In genomic region chr2:45778720-45779171, GRCh38 we compare ENCODE assay signal across 9 cellular contexts.
A peak's percentile ranks its signal among the peaks of the same experiment; 100 is the strongest.
DNase-seq lines count a peak whose midpoint lies in the region; ATAC-seq and TF ChIP-seq lines count a peak whose summit lies in the region.
"Had no signal": no experiment of that assay in that cellular context is flagged by ENCODE, and none has a peak within 500 bp of the region (broad histone marks: within the 10 kb centered on the region; RNA-seq: fewer than 3 reads in every experiment).

No MANE protein-coding gene starts in this region.

- no peaks in the 10 kb centered on the region for H3K9me3 Mint-ChIP-seq in Calu3 (ENCODE audit: low read depth, unreplicated experiment)
- no peaks in the 10 kb centered on the region for H3K9me3 Mint-ChIP-seq in glutamatergic neuron (ENCODE audit: unreplicated experiment)

- H3K4me3 ChIP-seq in SJSA1 (no peak overlapping the region), retinal pigment epithelial cell (ENCODE audit: low read length) (no peak overlapping the region)

- peak; percentile 61 for TF ChIP-seq CTCF in Calu3 (IDR thresholded peaks at IDR 0.05; ENCODE audit: unreplicated experiment)
- TF ChIP-seq CTCF in glutamatergic neuron (IDR thresholded peaks at IDR 0.05; ENCODE audit: partially characterized antibody, unreplicated experiment): peak; percentile 79
- peak; percentile 70 for TF ChIP-seq CTCF in retinal pigment epithelial cell (conservative IDR thresholded peaks at IDR 0.05; ENCODE audit: low read depth, low read length)

- BruUV-seq in Calu3 (replicated peaks; lab: Mats Ljungman, UMichigan): no TSS peak

- ATAC-seq in HG03175 (IDR thresholded peaks at IDR 0.05; ENCODE audit: unreplicated experiment): peak; percentile 56

- H3K27ac Mint-ChIP-seq in Calu3 (ENCODE audit: unreplicated experiment) (no peak overlapping the region), glutamatergic neuron (ENCODE audit: unreplicated experiment) (no peak overlapping the region)
- H3K27ac Mint-ChIP-seq: activated naive CD8-positive, alpha-beta T cell had no signal

- peak; percentile 84 for DNase-seq in Calu3
- DNase-seq in SJSA1 (ENCODE audit: low read depth in 1 of 2, low spot score in 2 of 2): peak; percentile 48 to 72
- DNase-seq in activated effector memory CD4-positive, alpha-beta T cell treated with Interleukin-2 at 50 U/mL for 16 hours: peak; percentile 28
- DNase-seq in glutamatergic neuron: peak; percentile 56
- no peak for DNase-seq in retinal pigment epithelial cell (ENCODE audit: low read depth)
- DNase-seq in NCI-H1436 treated with DMSO at 0.1 percent for 48 hours (lab: John Stamatoyannopoulos, UW): no peak
- DNase-seq in islet precursor cell: no peak

- no peaks in the 10 kb centered on the region for H3K27me3 ChIP-seq in SJSA1 (replicated peaks)

- peaks cover 17% of the 10 kb centered on the region for H3K4me1 ChIP-seq in SJSA1 (replicated peaks)

- H3K4me1 Mint-ChIP-seq in Calu3 (ENCODE audit: low read depth, unreplicated experiment) (peaks cover 14% of the 10 kb centered on the region), glutamatergic neuron (ENCODE audit: low read depth, unreplicated experiment) (peaks cover 24% of the 10 kb centered on the region)

- intact Hi-C loops in Calu3 (cut with micrococcal nuclease; ENCODE audit: unreplicated experiment): loop anchor here (1.0 kb wide), 2 partner anchors 129 to 158 kb away; no protein-coding TSS in a partner anchor

- H3K4me3 Mint-ChIP-seq in Calu3 (ENCODE audit: low read depth, unreplicated experiment) (peak overlapping the region; percentile 41), glutamatergic neuron (ENCODE audit: unreplicated experiment) (no peak overlapping the region)
- H3K4me3 Mint-ChIP-seq: activated naive CD8-positive, alpha-beta T cell had no signal

- no peaks in the 10 kb centered on the region for H3K27me3 Mint-ChIP-seq in Calu3 (ENCODE audit: unreplicated experiment)
- peaks cover 9% of the 10 kb centered on the region for H3K27me3 Mint-ChIP-seq in glutamatergic neuron (ENCODE audit: unreplicated experiment)
- H3K27me3 Mint-ChIP-seq: activated naive CD8-positive, alpha-beta T cell had no signal

- H3K36me3 Mint-ChIP-seq in Calu3 (ENCODE audit: insufficient read depth, unreplicated experiment) (peaks cover 5% of the 10 kb centered on the region), glutamatergic neuron (ENCODE audit: unreplicated experiment) (no peaks in the 10 kb centered on the region)
- H3K36me3 Mint-ChIP-seq: activated naive CD8-positive, alpha-beta T cell had no signal

- CTCF ChIA-PET in Calu3 (lab: Charles Lee): interaction anchor here (0.6 to 1.5 kb wide), 19 partner anchors 12 to 269 kb away, joined by 3 to 14 read pairs (median 4); partner anchors contain the start of gene PRKCE

- H3K36me3 ChIP-seq in SJSA1: no peaks in the 10 kb centered on the region

- no peak overlapping the region for H3K27ac ChIP-seq in SJSA1

- H3K9me3 ChIP-seq in SJSA1 (replicated peaks): no peaks in the 10 kb centered on the region

Comparison
In these comparisons a context has a peak if more than half of its experiments do, and no peak if none do; other contexts are left out.
1. DNase-seq: peak in Calu3 (single experiment), SJSA1 (2 of 2), activated effector memory CD4-positive, alpha-beta T cell treated with Interleukin-2 at 50 U/mL for 16 hours (single experiment) and glutamatergic neuron (single experiment); none in retinal pigment epithelial cell (single experiment), NCI-H1436 treated with DMSO at 0.1 percent for 48 hours (single experiment) and islet precursor cell (single experiment).
2. Peak in every context shown above with its lines, with median percentiles within 50 percentile points of each other: CTCF ChIP-seq.